ENCODE assay signal across 1 cellular context in genomic region chr12:6778571-6779550, GRCh38.
TF ChIP-seq lines count a peak whose summit lies in the region.

No MANE protein-coding gene starts in this region.

TF ChIP-seq in HepG2, 621 proteins besides CTCF, POLR2A, EP300 and RAD21 (continued from another document):
- TF ChIP-seq ZHX2 (IDR thresholded peaks at IDR 0.05; ENCODE audit: low read depth), result no peak
- no peak for TF ChIP-seq ZHX2 (CRISPR knock-in tag; IDR thresholded peaks at IDR 0.05; ENCODE audit: borderline replicate concordance)
- no peak for TF ChIP-seq ZFP41 (CRISPR knock-in tag; IDR thresholded peaks at IDR 0.05; ENCODE audit: borderline replicate concordance)
- no peak; the same call in 1 of the 2 replicates for TF ChIP-seq KLF12 (CRISPR knock-in tag; IDR thresholded peaks at IDR 0.05; ENCODE audit: borderline replicate concordance)
- TF ChIP-seq HNF4G (IDR thresholded peaks at IDR 0.05; ENCODE audit: borderline replicate concordance, low read depth, low read length), result 0 out of 2 replicates have a peak, but pooled peaks have one; percentile 11
- peak; percentile 40; the same call in 1 of the 2 replicates for TF ChIP-seq HNF4G (CRISPR knock-in tag; IDR thresholded peaks at IDR 0.05; ENCODE audit: borderline replicate concordance, low read depth)
- TF ChIP-seq ZNF33A (CRISPR knock-in tag; IDR thresholded peaks at IDR 0.05; ENCODE audit: borderline replicate concordance), result no peak
- peak; percentile 54 for TF ChIP-seq DMAP1 (CRISPR knock-in tag; IDR thresholded peaks at IDR 0.05)
- TF ChIP-seq CCDC6 (CRISPR knock-in tag; IDR thresholded peaks at IDR 0.05), result no peak
- TF ChIP-seq U2AF1 (optimal IDR thresholded peaks at IDR 0.05; ENCODE audit: low read depth, low read length), result no peak
- TF ChIP-seq ZNF883 (CRISPR knock-in tag; IDR thresholded peaks at IDR 0.05; ENCODE audit: not compliant biosample characterization), result no peak
- no peak for TF ChIP-seq SSRP1 (CRISPR knock-in tag; IDR thresholded peaks at IDR 0.05)
- TF ChIP-seq HMG20B (CRISPR knock-in tag; conservative IDR thresholded peaks at IDR 0.05), result 0 out of 2 replicates have a peak, but pooled peaks have one; percentile 66
- no peak for TF ChIP-seq ZNF839 (CRISPR knock-in tag; IDR thresholded peaks at IDR 0.05; ENCODE audit: borderline replicate concordance)
- TF ChIP-seq HES4 (CRISPR knock-in tag; IDR thresholded peaks at IDR 0.05; ENCODE audit: borderline replicate concordance), result no peak
- TF ChIP-seq MTF1 (CRISPR knock-in tag; IDR thresholded peaks at IDR 0.05), result no peak
- no peak for TF ChIP-seq FOXA1 (IDR thresholded peaks at IDR 0.05)
- no peak for TF ChIP-seq FOXA1 (CRISPR knock-in tag; IDR thresholded peaks at IDR 0.05)
- TF ChIP-seq ARHGAP35 (CRISPR knock-in tag; IDR thresholded peaks at IDR 0.05; ENCODE audit: borderline replicate concordance), result peak; percentile 44; the same call in 1 of the 2 replicates
- TF ChIP-seq ZNF431 (CRISPR knock-in tag; IDR thresholded peaks at IDR 0.05; ENCODE audit: borderline replicate concordance, low read depth), result peak; percentile 83
- TF ChIP-seq MXD4 (CRISPR knock-in tag; IDR thresholded peaks at IDR 0.05), result peak; percentile 65; the same call in 1 of the 2 replicates
- TF ChIP-seq CREB3 (CRISPR knock-in tag; IDR thresholded peaks at IDR 0.05), result no peak
- no peak for TF ChIP-seq EED (CRISPR knock-in tag; IDR thresholded peaks at IDR 0.05)
- TF ChIP-seq ETS1 (CRISPR knock-in tag; IDR thresholded peaks at IDR 0.05), result no peak
- TF ChIP-seq TRIM24 (CRISPR knock-in tag; IDR thresholded peaks at IDR 0.05), result no peak
- TF ChIP-seq NFIC (IDR thresholded peaks at IDR 0.05; ENCODE audit: low read length), result no peak
- TF ChIP-seq ZNF543 (CRISPR knock-in tag; IDR thresholded peaks at IDR 0.05), result 0 out of 2 replicates have a peak, but pooled peaks have one; percentile 19
- TF ChIP-seq SAFB2 (CRISPR knock-in tag; IDR thresholded peaks at IDR 0.05; ENCODE audit: borderline replicate concordance, low read depth), result peak; percentile 38; the same call in 1 of the 2 replicates
- no peak for TF ChIP-seq MAFG (CRISPR knock-in tag; IDR thresholded peaks at IDR 0.05)
- no peak for TF ChIP-seq RBAK (CRISPR knock-in tag; IDR thresholded peaks at IDR 0.05)
- no peak for TF ChIP-seq CHD2 (IDR thresholded peaks at IDR 0.05; ENCODE audit: low read depth, low read length)
- 0 out of 2 replicates have a peak, but pooled peaks have one; percentile 42 for TF ChIP-seq ZNF747 (CRISPR knock-in tag; IDR thresholded peaks at IDR 0.05; ENCODE audit: borderline replicate concordance)
- no peak for TF ChIP-seq NFAT5 (CRISPR knock-in tag; IDR thresholded peaks at IDR 0.05)
- TF ChIP-seq ZNF597 (CRISPR knock-in tag; IDR thresholded peaks at IDR 0.05), result no peak
- TF ChIP-seq PCBP2 (optimal IDR thresholded peaks at IDR 0.05; ENCODE audit: low read depth, low read length, poor library complexity, severe bottlenecking), result no peak
- no peak for TF ChIP-seq PAF1 (CRISPR knock-in tag; IDR thresholded peaks at IDR 0.05)
- TF ChIP-seq MBNL3 (CRISPR knock-in tag; conservative IDR thresholded peaks at IDR 0.05), result no peak
- no peak for TF ChIP-seq RORA (CRISPR knock-in tag; IDR thresholded peaks at IDR 0.05)
- TF ChIP-seq MNT (IDR thresholded peaks at IDR 0.05), result peak; percentile 84
- TF ChIP-seq AKNA (CRISPR knock-in tag; IDR thresholded peaks at IDR 0.05; ENCODE audit: borderline replicate concordance), result no peak
